Comparison of ENCODE assay signal across 12 cellular contexts in genomic region chr11:106086850-106087249, GRCh38. TPM values are rescaled to one million over a fixed set of nuclear protein-coding genes. Genes with fewer than 3 reads are reported as not detected.
DNase-seq lines count a peak whose midpoint lies in the region; ATAC-seq and TF ChIP-seq lines count a peak whose summit lies in the region.
"Had no signal": no experiment of that assay in that cellular context is flagged by ENCODE, and none has a peak within 500 bp of the region (broad histone marks: within the 10 kb centered on the region; RNA-seq: fewer than 3 reads in every experiment).

No MANE protein-coding gene starts in this region.

- H3K9me2 ChIP-seq in GM23338 (ENCODE audit: insufficient read depth), result no peaks in the 10 kb centered on the region

- H3K4me2 ChIP-seq in GM23338, result no peak overlapping the region

- TF ChIP-seq EP300 in gastroesophageal sphincter (IDR thresholded peaks at IDR 0.05), result no peak
- TF ChIP-seq EP300 in stomach (IDR thresholded peaks at IDR 0.05), result no peak

- no peaks in the 10 kb centered on the region for H3F3A ChIP-seq in GM23338 (replicated peaks; ENCODE audit: low read depth)

- TF ChIP-seq CTCF in GM23338 (conservative IDR thresholded peaks at IDR 0.05; ENCODE audit: low read depth in 2 of 2), result no peak
- no peak for TF ChIP-seq CTCF in gastroesophageal sphincter (IDR thresholded peaks at IDR 0.05)
- no peak for TF ChIP-seq CTCF in stomach (IDR thresholded peaks at IDR 0.05)

- H3K27ac Mint-ChIP-seq in GM23338, result peak overlapping the region; percentile 19
- H3K27ac Mint-ChIP-seq: activated B cell treated with CpG ODN at 0.5 μM for 24 hours had no signal

- H2AFZ ChIP-seq in GM23338, result no peak overlapping the region

- H3K9ac ChIP-seq in adipocyte (ENCODE audit: low read length), result peak overlapping the region; percentile 8

- WGBS in gastroesophageal sphincter (ENCODE audit: low coverage in 1 of 2), 2 donors, result 35 to 94% methylated on average over 2 of the region's 2 CpGs
- WGBS in stomach, 5 donors, result 23 to 43% (median 29%) methylated on average over 2 of the region's 2 CpGs

- H3K36me3 ChIP-seq in GM23338 (ENCODE audit: insufficient read depth), result peaks cover 5% of the 10 kb centered on the region; the same call in 1 of the 2 replicates
- peaks cover 27% of the 10 kb centered on the region for H3K36me3 ChIP-seq in adipocyte (ENCODE audit: control insufficient read depth, insufficient read depth, low read length, severe bottlenecking)
- peaks cover 0 to 23% of the 10 kb centered on the region in 2 donors for H3K36me3 ChIP-seq in gastroesophageal sphincter
- peaks cover 4 to 39% (median 25%) of the 10 kb centered on the region in 4 donors for H3K36me3 ChIP-seq in stomach

- intact Hi-C loops in stomach (cut with DNase I; ENCODE audit: low total_unique reads), result no loop called here

- H3K4me3 Mint-ChIP-seq in GM23338, result no peak overlapping the region
- H3K4me3 Mint-ChIP-seq: activated B cell treated with CpG ODN at 0.5 μM for 24 hours had no signal

- no peaks in the 10 kb centered on the region for H3K9me3 Mint-ChIP-seq in GM23338
- H3K9me3 Mint-ChIP-seq: activated B cell treated with CpG ODN at 0.5 μM for 24 hours, IgD-negative memory B cell had no signal

- H3K9me3 ChIP-seq in adipocyte (ENCODE audit: control insufficient read depth, low read length) (no peaks in the 10 kb centered on the region), gastroesophageal sphincter (no peaks in the 10 kb centered on the region), stomach (no peaks in the 10 kb centered on the region)

- no peaks in the 10 kb centered on the region for H3K27me3 Mint-ChIP-seq in GM23338 (ENCODE audit: insufficient read depth, low read depth, poor library complexity)
- H3K27me3 Mint-ChIP-seq: activated B cell treated with CpG ODN at 0.5 μM for 24 hours, IgD-negative memory B cell had no signal

- peaks cover 60% of the 10 kb centered on the region for H3K36me3 Mint-ChIP-seq in GM23338 (ENCODE audit: low read depth)
- H3K36me3 Mint-ChIP-seq: IgD-negative memory B cell had no signal

- DNase-seq in GM23338 (ENCODE audit: low spot score) (no peak), adipocyte (ENCODE audit: low read depth) (peak; percentile 10), stomach (no peak), NCI-H446 treated with DMSO at 0.1 percent for 48 hours (lab: John Stamatoyannopoulos, UW) (no peak)
- DNase-seq: activated B cell treated with CpG ODN at 0.5 μM for 24 hours; activated T-cell treated with anti-CD3 and anti-CD28 coated beads, Interleukin-2, amount 50 U/mL, for 1 hour; DMS 273 treated with DMSO at 0.1 percent for 48 hours; NCI-H146 had no signal

- no peak for TF ChIP-seq POLR2A in gastroesophageal sphincter (IDR thresholded peaks at IDR 0.05)
- TF ChIP-seq POLR2A in stomach (IDR thresholded peaks at IDR 0.05), result no peak

- peak overlapping the region; percentile 52; the same call in 1 of the 2 replicates for H3K27ac ChIP-seq in GM23338 (ENCODE audit: low read depth)
- peak overlapping the region in 3 of 4 donors; percentile 21 to 48 (median 27) for H3K27ac ChIP-seq in gastroesophageal sphincter
- peak overlapping the region in 3 of 5 donors; percentile 0 to 43 (median 34) for H3K27ac ChIP-seq in stomach

- no peak for ATAC-seq in GM23338
- ATAC-seq in gastroesophageal sphincter, result no peak
- no peak for ATAC-seq in HG03135 (IDR thresholded peaks at IDR 0.05; ENCODE audit: unreplicated experiment)
- ATAC-seq in HG02763 (IDR thresholded peaks at IDR 0.05; ENCODE audit: unreplicated experiment), result no peak

- no peak overlapping the region for H3K4me3 ChIP-seq in GM23338
- H3K4me3 ChIP-seq in adipocyte (ENCODE audit: low read length), result no peak overlapping the region
- no peak overlapping the region for H3K4me3 ChIP-seq in gastroesophageal sphincter
- no peak overlapping the region for H3K4me3 ChIP-seq in stomach

- H3K27me3 ChIP-seq in GM23338 (ENCODE audit: insufficient read depth) (no peaks in the 10 kb centered on the region), adipocyte (replicated peaks; ENCODE audit: control insufficient read depth, insufficient read depth, low read length) (no peaks in the 10 kb centered on the region), gastroesophageal sphincter (no peaks in the 10 kb centered on the region), stomach (no peaks in the 10 kb centered on the region)

- H3K4me1 ChIP-seq in GM23338 (ENCODE audit: insufficient read depth) (no peaks in the 10 kb centered on the region; the same call in 1 of the 2 replicates), adipocyte (ENCODE audit: control insufficient read depth, insufficient read depth, low read length) (peaks cover 11% of the 10 kb centered on the region), gastroesophageal sphincter (peaks cover 10 to 71% (median 15%) of the 10 kb centered on the region in 3 donors), stomach (peaks cover 17 to 79% (median 40%) of the 10 kb centered on the region in 4 donors)

- peaks cover 15% of the 10 kb centered on the region for H3K4me1 Mint-ChIP-seq in GM23338

- peaks cover 14% of the 10 kb centered on the region; the same call in 1 of the 2 replicates for H4K20me1 ChIP-seq in GM23338 (replicated peaks; ENCODE audit: insufficient read depth)

- peaks cover 96% of the 10 kb centered on the region for H3K79me2 ChIP-seq in GM23338 (replicated peaks; ENCODE audit: insufficient read depth)

TF ChIP-seq in GM23338, 12 proteins besides CTCF, POLR2A, EP300 and RAD21 (continues in another document):
- no peak for TF ChIP-seq EZH2phosphoT487 (IDR thresholded peaks at IDR 0.05; ENCODE audit: unreplicated experiment)
- TF ChIP-seq EZH2 (IDR thresholded peaks at IDR 0.05; ENCODE audit: low read depth, unreplicated experiment), result no peak
- TF ChIP-seq ZNF462 (CRISPR knock-in tag; IDR thresholded peaks at IDR 0.05), result no peak

RNA-seq across cellular contexts. Expression of gene AASDHPPT, which starts 9.4 kb away (rescaled TPM):
- 57.4 and 62.3 TPM in 2 replicates for total RNA-seq in GM23338 (2014; rRNA removed; shearing (Covaris generic))
- polyA plus RNA-seq in GM23338 (2016; fragmentation: Nextera tagmentation; extraction: Ambion mirVana) (38.8 and 49.0 TPM in 2 replicates), stomach (10 to 100 TPM in 2 of 3 donors, 1 to 10 TPM in 1; 9.9 to 15.7 (median 11.0) TPM)
- total RNA-seq in gastroesophageal sphincter (10 to 100 TPM; 24.6 to 27.6 (median 25.0) TPM), stomach (10 to 100 TPM in 4 of 5 donors, 1 to 10 TPM in 1; 3.5 to 60.1 (median 48.3) TPM)

RNA-seq across cellular contexts. Expression of gene KBTBD3, which starts 9.7 kb away (rescaled TPM):
- 1.8 and 1.9 TPM in 2 replicates for total RNA-seq in GM23338 (2014; rRNA removed; shearing (Covaris generic))
- 13.7 TPM in 2 replicates for polyA plus RNA-seq in GM23338 (2016; fragmentation: Nextera tagmentation; extraction: Ambion mirVana)
- 10 to 100 TPM in 1 of 4 donors, 1 to 10 TPM in 3; 6.6 to 16.5 (median 7.9) TPM for total RNA-seq in gastroesophageal sphincter
- total RNA-seq in stomach, result 10 to 100 TPM in 3 of 5 donors, 1 to 10 TPM in 1, under 1 TPM in 1; 0.58 to 24.9 (median 11.4) TPM
- 1 to 10 TPM; 1.2 to 3.6 (median 2.0) TPM for polyA plus RNA-seq in stomach
